21 cellular contexts compared by ENCODE assay signal in the genomic region with DNA sequence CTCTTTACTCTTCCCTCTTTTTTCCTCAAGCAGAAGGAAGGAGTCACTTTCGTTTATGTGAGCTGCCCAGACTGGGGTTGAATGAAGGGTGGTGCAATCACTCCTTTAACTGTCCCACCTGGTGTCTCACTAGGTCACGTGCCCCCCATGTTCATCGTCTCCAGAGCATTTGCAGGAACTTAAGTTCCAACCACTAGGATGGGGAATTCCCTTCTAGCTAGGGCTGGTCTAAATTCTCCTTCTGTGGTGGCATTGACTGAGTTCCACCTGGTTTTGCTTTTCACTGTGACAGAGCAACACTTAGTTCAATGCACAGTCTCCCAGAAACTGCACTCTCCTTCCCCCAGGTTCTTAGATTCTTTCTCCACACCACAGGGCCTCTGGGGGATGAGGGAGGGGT. TPM values are rescaled to one million over a fixed set of nuclear protein-coding genes. Genes with fewer than 3 reads are reported as not detected.
DNase-seq lines count a peak whose midpoint lies in the region; ATAC-seq and TF ChIP-seq lines count a peak whose summit lies in the region.
"Had no signal": no experiment of that assay in that cellular context is flagged by ENCODE, and none has a peak within 500 bp of the region (broad histone marks: within the 10 kb centered on the region; RNA-seq: fewer than 3 reads in every experiment).

No MANE protein-coding gene starts in this region.

- WGBS in thyroid gland, 2 donors: 91 to 96% methylated on average over 3 of the region's 3 CpGs

- no peaks in the 10 kb centered on the region for H3K4me1 ChIP-seq in thyroid gland
- H3K4me1 ChIP-seq: left ventricle myocardium inferior, uterus had no signal

- TF ChIP-seq POLR2A in thyroid gland (IDR thresholded peaks at IDR 0.05): no peak

- H3K36me3 ChIP-seq in thyroid gland: no peaks in the 10 kb centered on the region
- H3K36me3 ChIP-seq: left ventricle myocardium inferior, MG63, uterus had no signal

- TF ChIP-seq CTCF in GM12865 (IDR thresholded peaks at IDR 0.05; ENCODE audit: insufficient read depth, low read depth, low read length, missing control alignments) (no peak), thyroid gland (IDR thresholded peaks at IDR 0.05) (no peak)

- no peaks in the 10 kb centered on the region for H3K27me3 ChIP-seq in thyroid gland
- H3K27me3 ChIP-seq: MG63, uterus had no signal

- no peaks in the 10 kb centered on the region for H3K9me3 ChIP-seq in thyroid gland
- H3K9me3 ChIP-seq: left ventricle myocardium inferior, MG63, SK-N-SH, uterus had no signal

- H3K4me3 ChIP-seq in GM12865 (ENCODE audit: low read depth, low read length): no peak overlapping the region
- H3K4me3 ChIP-seq in thyroid gland (replicated peaks in 1 of 3): no peak overlapping the region
- H3K4me3 ChIP-seq: left ventricle myocardium inferior, MG63, skin epidermis, uterus had no signal

- ATAC-seq in GM18870 (IDR thresholded peaks at IDR 0.05; ENCODE audit: unreplicated experiment) (peak; percentile 64), HG02588 (IDR thresholded peaks at IDR 0.05; ENCODE audit: unreplicated experiment) (peak; percentile 66), HG03442 (IDR thresholded peaks at IDR 0.05; ENCODE audit: unreplicated experiment) (peak; percentile 71), Right ventricle myocardium inferior (no peak)
- ATAC-seq: CD8-positive, alpha-beta T cell; HepG2; stimulated activated effector memory CD8-positive, alpha-beta T cell treated with anti-CD3 and anti-CD28 coated beads, Interleukin-12 subunit alpha, Interleukin-12 subunit beta, amount 100 ng/mL, for 72 hours had no signal

- intact Hi-C loops in thyroid gland (cut with DNase I) (no loop called here), Right ventricle myocardium inferior (cut with DNase I) (no loop called here)

- H3K27ac ChIP-seq in caudate nucleus (ENCODE audit: low read depth, low read length) (no peak overlapping the region), thyroid gland (no peak overlapping the region)
- H3K27ac ChIP-seq: left ventricle myocardium inferior, skin epidermis, uterus had no signal

- DNase-seq in GM12865 (ENCODE audit: low read depth) (peak; percentile 49), caudate nucleus (lab: John Stamatoyannopoulos, UW) (no peak), DMS79 treated with DMSO at 0.1 percent for 48 hours (lab: John Stamatoyannopoulos, UW) (no peak), thyroid gland (no peak), Right ventricle myocardium inferior (ENCODE audit: missing footprints) (no peak)
- DNase-seq: activated CD4-positive, alpha-beta memory T cell treated with anti-CD3 and anti-CD28 coated beads for 36 hours; CD8-positive, alpha-beta T cell; foreskin melanocyte; HCEC 1CT; left ventricle myocardium inferior; MG63; NCI-H187; NCI-H524 treated with DMSO at 0.1 percent for 48 hours; SK-N-SH; uterus had no signal

RNA-seq across cellular contexts. Expression of gene FANCM, which starts 9.5 kb away (rescaled TPM):
- total RNA-seq in thyroid gland: 10 to 100 TPM in 1 of 4 donors, 1 to 10 TPM in 3; 4.2 to 15.7 (median 7.6) TPM
- total RNA-seq in Right ventricle myocardium inferior: 3.5 TPM

RNA-seq across cellular contexts. Expression of gene FKBP3, which starts 10.9 kb away (rescaled TPM):
- total RNA-seq in thyroid gland (10 to 100 TPM; 12.3 to 45.1 (median 40.9) TPM), Right ventricle myocardium inferior (121 TPM)
